Comparison of ENCODE assay signal across 8 cellular contexts in the genomic region with DNA sequence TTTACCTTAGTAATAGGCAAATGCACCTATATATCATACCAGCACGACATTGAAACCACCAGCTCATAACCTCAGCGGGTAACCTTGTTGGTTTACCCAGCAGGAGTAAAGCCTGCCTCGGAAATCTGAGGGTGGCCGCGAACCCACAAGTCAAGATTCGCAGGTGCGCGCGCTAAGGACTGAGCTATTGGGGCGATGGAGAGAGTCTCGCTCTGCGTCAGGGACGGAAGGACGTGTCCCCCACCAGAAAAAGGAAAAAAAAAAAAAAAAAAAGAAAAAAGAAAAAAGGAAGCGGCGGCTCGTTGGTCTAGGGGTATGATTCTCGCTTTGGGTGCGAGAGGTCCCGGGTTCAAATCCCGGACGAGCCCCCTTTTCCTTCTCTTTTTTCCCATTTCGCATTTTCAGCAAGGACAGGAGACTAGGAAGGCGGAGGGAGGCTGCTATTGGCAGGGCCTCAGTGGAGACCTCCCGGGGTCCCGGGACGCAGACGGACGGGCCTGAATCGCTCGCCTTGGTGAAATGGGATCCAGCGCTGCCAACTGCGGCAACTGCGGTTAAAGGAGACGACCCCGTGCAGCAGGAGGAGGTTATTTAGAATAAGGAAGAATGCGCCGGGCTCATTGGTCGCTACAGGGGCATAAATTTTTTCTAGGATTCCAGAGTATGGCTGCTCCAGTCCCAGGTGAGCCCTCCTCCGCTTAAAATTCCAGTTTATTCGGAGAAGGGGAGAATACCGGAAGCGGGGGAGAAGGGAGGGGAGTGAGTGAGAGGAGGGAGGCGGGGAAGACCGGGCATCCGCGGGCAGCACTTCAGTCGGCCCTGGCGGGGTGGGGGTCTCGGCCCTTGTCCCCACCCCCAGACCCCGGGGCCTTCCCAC. TPM values are rescaled to one million over a fixed set of nuclear protein-coding genes. Genes with fewer than 3 reads are reported as not detected.
DNase-seq lines count a peak whose midpoint lies in the region; TF ChIP-seq lines count a peak whose summit lies in the region.

A gene (plus strand): TSS at position 407 of the 877 bp plus-strand sequence.

- peaks cover 100% of the 10 kb centered on the region for H3K27me3 Mint-ChIP-seq in activated naive CD4-positive, alpha-beta T cell treated with anti-CD3 and anti-CD28 coated beads, Interleukin-2, amount 10 ng/mL, durations not matched to agents 7 days and 5 days

- peak within 1 kb of the TSS; percentile 62 for H3K4me3 ChIP-seq in OCI-LY1 (ENCODE audit: low read depth, low read length, poor library complexity, severe bottlenecking)
- H3K4me3 ChIP-seq in iPS-15b (ENCODE audit: low read depth, low read length): peak within 1 kb of the TSS; percentile 66

- no peaks in the 10 kb centered on the region for H3K79me2 ChIP-seq in OCI-LY1 (ENCODE audit: insufficient read depth, low read length)

- CTCF ChIA-PET in activated naive CD4-positive, alpha-beta T cell treated with anti-CD3 and anti-CD28 coated beads, Interleukin-2, amount 10 ng/mL, durations not matched to agents 7 days and 5 days (lab: Charles Lee): no interaction called here

- H3K9ac ChIP-seq in OCI-LY1 (ENCODE audit: low read length) (peak within 1 kb of the TSS; percentile 48), iPS-15b (ENCODE audit: low read depth, low read length) (peak within 1 kb of the TSS; percentile 71)

- H3K27ac Mint-ChIP-seq in activated naive CD4-positive, alpha-beta T cell treated with anti-CD3 and anti-CD28 coated beads, Interleukin-2, amount 10 ng/mL, durations not matched to agents 7 days and 5 days: peak within 1 kb of the TSS; percentile 75

- H3K9me2 ChIP-seq in OCI-LY1 (ENCODE audit: low read depth, low read length): no peaks in the 10 kb centered on the region

- peaks cover 30% of the 10 kb centered on the region for H3K36me3 Mint-ChIP-seq in activated naive CD4-positive, alpha-beta T cell treated with anti-CD3 and anti-CD28 coated beads, Interleukin-2, amount 10 ng/mL, durations not matched to agents 7 days and 5 days

- H3K4me3 Mint-ChIP-seq in activated naive CD4-positive, alpha-beta T cell treated with anti-CD3 and anti-CD28 coated beads, Interleukin-2, amount 10 ng/mL, durations not matched to agents 7 days and 5 days: peak within 1 kb of the TSS; percentile 69

- H3K4me2 ChIP-seq in OCI-LY1 (ENCODE audit: low read length): peak within 1 kb of the TSS; percentile 73

- TF ChIP-seq CTCF in OCI-LY1 (IDR thresholded peaks at IDR 0.05; ENCODE audit: low read length): no peak

- H3K27me3 ChIP-seq in OCI-LY1 (ENCODE audit: insufficient read depth, low read length) (peaks cover 5% of the 10 kb centered on the region; the same call in 1 of the 2 replicates), iPS-15b (ENCODE audit: control insufficient read depth, insufficient read depth, low read length) (peaks cover 38% of the 10 kb centered on the region)

- DNase-seq in activated gamma-delta T cell treated with Interleukin-2 at 50 U/mL for 16 hours (peak; percentile 41), activated gamma-delta T cell (lab: John Stamatoyannopoulos, UW) (no peak), mucosa of gallbladder (ENCODE audit: low spot score) (no peak), middle frontal gyrus (ENCODE audit: extremely low spot score, low spot score) (no peak)
- DNase-seq in activated naive CD4-positive, alpha-beta T cell treated with anti-CD3 and anti-CD28 coated beads, Interleukin-2, amount 10 ng/mL, durations not matched to agents 7 days and 5 days: peak; percentile 77
- DNase-seq in stimulated activated CD8-positive, alpha-beta memory T cell treated with anti-CD3 and anti-CD28 coated beads, Interleukin-4, amount 100 ng/mL, for 24 hours (ENCODE audit: low read depth): peak; percentile 49

- H3K4me1 ChIP-seq in OCI-LY1 (ENCODE audit: insufficient read depth, low read length, severe bottlenecking): peaks cover 24% of the 10 kb centered on the region
- H3K4me1 ChIP-seq in iPS-15b (ENCODE audit: control insufficient read depth, insufficient read depth, low read length): peaks cover 10% of the 10 kb centered on the region

- H3K4me1 Mint-ChIP-seq in activated naive CD4-positive, alpha-beta T cell treated with anti-CD3 and anti-CD28 coated beads, Interleukin-2, amount 10 ng/mL, durations not matched to agents 7 days and 5 days: peaks cover 63% of the 10 kb centered on the region

- H3K27ac ChIP-seq in OCI-LY1 (ENCODE audit: low read depth, low read length, poor library complexity, severe bottlenecking): peak within 1 kb of the TSS; percentile 19

- H3K36me3 ChIP-seq in OCI-LY1 (ENCODE audit: insufficient read depth, low read length) (no peaks in the 10 kb centered on the region), iPS-15b (ENCODE audit: control insufficient read depth, insufficient read depth, low read length) (no peaks in the 10 kb centered on the region)

- H3F3A ChIP-seq in OCI-LY1 (ENCODE audit: insufficient read depth, low read length): no peaks in the 10 kb centered on the region

- H3K9me3 ChIP-seq in OCI-LY1 (ENCODE audit: low read length) (0 out of 2 replicates have a peak, but pooled peaks cover 2% of the 10 kb centered on the region), iPS-15b (ENCODE audit: control insufficient read depth, insufficient read depth, low read length) (no peaks in the 10 kb centered on the region)

- H3K9me3 Mint-ChIP-seq in activated naive CD4-positive, alpha-beta T cell treated with anti-CD3 and anti-CD28 coated beads, Interleukin-2, amount 10 ng/mL, durations not matched to agents 7 days and 5 days: peaks cover 16% of the 10 kb centered on the region

- H4K20me1 ChIP-seq in OCI-LY1 (ENCODE audit: insufficient read depth, low read length): no peaks in the 10 kb centered on the region

- no peak within 1 kb of the TSS for H2AFZ ChIP-seq in OCI-LY1 (ENCODE audit: low read length)

RNA-seq across cellular contexts. Expression of the gene that starts here (rescaled TPM):
- not detected for total RNA-seq in mucosa of gallbladder

Comparison
In these comparisons a context has a peak if more than half of its experiments do, and no peak if none do; other contexts are left out.
1. DNase-seq: peak in activated gamma-delta T cell treated with Interleukin-2 at 50 U/mL for 16 hours (single experiment), activated naive CD4-positive, alpha-beta T cell treated with anti-CD3 and anti-CD28 coated beads, Interleukin-2, amount 10 ng/mL, durations not matched to agents 7 days and 5 days (single experiment) and stimulated activated CD8-positive, alpha-beta memory T cell treated with anti-CD3 and anti-CD28 coated beads, Interleukin-4, amount 100 ng/mL, for 24 hours (single experiment); none in activated gamma-delta T cell (single experiment), mucosa of gallbladder (single experiment) and middle frontal gyrus (single experiment).